In genomic region chr18:7133181-7133580, GRCh38 we compare ENCODE assay signal across 20 cellular contexts. TPM values are rescaled to one million over a fixed set of nuclear protein-coding genes. Genes with fewer than 3 reads are reported as not detected.
A peak's percentile ranks its signal among the peaks of the same experiment; 100 is the strongest.
DNase-seq lines count a peak whose midpoint lies in the region; ATAC-seq and TF ChIP-seq lines count a peak whose summit lies in the region.
"Had no signal": no experiment of that assay in that cellular context is flagged by ENCODE, and none has a peak within 500 bp of the region (broad histone marks: within the 10 kb centered on the region; RNA-seq: fewer than 3 reads in every experiment).

No MANE protein-coding gene starts in this region.

- no peaks in the 10 kb centered on the region for H3K36me3 ChIP-seq in osteoblast (ENCODE audit: insufficient read depth, low read length)
- H3K36me3 ChIP-seq: cardiac muscle cell had no signal

- TF ChIP-seq CTCF in fibroblast of pulmonary artery (IDR thresholded peaks at IDR 0.05; ENCODE audit: low read length, missing control alignments): no peak
- no peak for TF ChIP-seq CTCF in osteoblast (IDR thresholded peaks at IDR 0.05; ENCODE audit: extremely low read depth, low read depth, low read length)
- TF ChIP-seq CTCF in glutamatergic neuron (IDR thresholded peaks at IDR 0.05; ENCODE audit: partially characterized antibody, unreplicated experiment): no peak

- H3K36me3 Mint-ChIP-seq in glutamatergic neuron (ENCODE audit: unreplicated experiment): peaks cover 6% of the 10 kb centered on the region
- H3K36me3 Mint-ChIP-seq: CD4-positive, CD25-positive, alpha-beta regulatory T cell; natural killer cell had no signal

- DNase-seq in COLO829 (ENCODE audit: low spot score) (peak; percentile 66), SK-MEL-5 (ENCODE audit: low read depth, low spot score) (peak; percentile 47), fibroblast of pulmonary artery (ENCODE audit: low read depth) (peak; percentile 54), osteoblast (ENCODE audit: insufficient read length, low spot score, missing footprints) (no peak), glutamatergic neuron (no peak), RKO (ENCODE audit: low spot score) (no peak)
- DNase-seq: activated CD4-positive, alpha-beta T cell treated with anti-CD3 and anti-CD28 coated beads, Interleukin-2, amount 10 ng/mL, durations not matched to agents 7 days and 5 days; CD4-positive, CD25-positive, alpha-beta regulatory T cell; erythroblast; Kasumi-1; kidney; mammary epithelial cell; natural killer cell; NCI-H1417; posterior cingulate gyrus; Right ventricle myocardium superior had no signal

- H3K79me2 ChIP-seq in osteoblast (ENCODE audit: insufficient read depth, low read length): no peaks in the 10 kb centered on the region

- H3K4me2 ChIP-seq in osteoblast (ENCODE audit: insufficient read depth, low read length): no peak overlapping the region

- H3K27ac Mint-ChIP-seq in glutamatergic neuron (ENCODE audit: unreplicated experiment): no peak overlapping the region
- H3K27ac Mint-ChIP-seq: activated CD4-positive, alpha-beta T cell treated with anti-CD3 and anti-CD28 coated beads, Interleukin-2, amount 10 ng/mL, durations not matched to agents 7 days and 5 days; CD4-positive, CD25-positive, alpha-beta regulatory T cell; natural killer cell had no signal

- no peak overlapping the region for H3K4me3 ChIP-seq in fibroblast of pulmonary artery (replicated peaks; ENCODE audit: low read depth, low read length)
- H3K4me3 ChIP-seq in osteoblast (ENCODE audit: insufficient read depth, low read length): no peak overlapping the region
- H3K4me3 ChIP-seq: cardiac muscle cell had no signal

- ATAC-seq in GM21381 (IDR thresholded peaks at IDR 0.05; ENCODE audit: unreplicated experiment): no peak
- no peak for ATAC-seq in HG02642 (IDR thresholded peaks at IDR 0.05; ENCODE audit: poor library complexity, unreplicated experiment)
- ATAC-seq: natural killer cell had no signal

- H3K27me3 Mint-ChIP-seq in glutamatergic neuron (ENCODE audit: unreplicated experiment): peaks cover 4% of the 10 kb centered on the region
- H3K27me3 Mint-ChIP-seq: activated CD4-positive, alpha-beta T cell treated with anti-CD3 and anti-CD28 coated beads, Interleukin-2, amount 10 ng/mL, durations not matched to agents 7 days and 5 days; CD4-positive, CD25-positive, alpha-beta regulatory T cell had no signal

- in situ Hi-C loops in SK-MEL-5 (cut with HindIII; ENCODE audit: low pct_unique_long_range_greater_than_20kb, low sequenced_read_pairs): no loop called here

- no peaks in the 10 kb centered on the region for H4K20me1 ChIP-seq in osteoblast (ENCODE audit: insufficient read depth, low read length)

- peaks cover 4% of the 10 kb centered on the region for H3K9me3 Mint-ChIP-seq in glutamatergic neuron (ENCODE audit: unreplicated experiment)
- H3K9me3 Mint-ChIP-seq: activated CD4-positive, alpha-beta T cell treated with anti-CD3 and anti-CD28 coated beads, Interleukin-2, amount 10 ng/mL, durations not matched to agents 7 days and 5 days had no signal

- H3K4me1 ChIP-seq in osteoblast (ENCODE audit: insufficient read depth, low read length): no peaks in the 10 kb centered on the region

- peak overlapping the region; percentile 10 for H2AFZ ChIP-seq in osteoblast (ENCODE audit: low read length)

- H3K4me1 Mint-ChIP-seq in glutamatergic neuron (ENCODE audit: low read depth, unreplicated experiment): no peaks in the 10 kb centered on the region
- H3K4me1 Mint-ChIP-seq: activated CD4-positive, alpha-beta T cell treated with anti-CD3 and anti-CD28 coated beads, Interleukin-2, amount 10 ng/mL, durations not matched to agents 7 days and 5 days; CD4-positive, CD25-positive, alpha-beta regulatory T cell; natural killer cell had no signal

- peaks cover 2% of the 10 kb centered on the region for H3K27me3 ChIP-seq in osteoblast (ENCODE audit: insufficient read depth, low read length)
- H3K27me3 ChIP-seq: cardiac muscle cell had no signal

- no peak overlapping the region for H3K27ac ChIP-seq in osteoblast (ENCODE audit: low read depth, low read length)
- H3K27ac ChIP-seq: cardiac muscle cell had no signal

- H3K9me3 ChIP-seq in osteoblast (ENCODE audit: low read depth, low read length): no peaks in the 10 kb centered on the region

- no peak overlapping the region for H3K4me3 Mint-ChIP-seq in glutamatergic neuron (ENCODE audit: unreplicated experiment)
- H3K4me3 Mint-ChIP-seq: activated CD4-positive, alpha-beta T cell treated with anti-CD3 and anti-CD28 coated beads, Interleukin-2, amount 10 ng/mL, durations not matched to agents 7 days and 5 days; CD4-positive, CD25-positive, alpha-beta regulatory T cell; natural killer cell had no signal

RNA-seq across cellular contexts. Expression of gene LAMA1, which starts 15.6 kb away (rescaled TPM):
- 116 and 131 TPM in 2 replicates for total RNA-seq in SK-MEL-5 (2014; rRNA removed; shearing (Covaris generic))
- polyA plus RNA-seq in SK-MEL-5 (2015; cell fraction: cytosol; rRNA removed): 149 and 195 TPM in 2 replicates
- 323 and 397 TPM in 2 replicates for polyA plus RNA-seq in SK-MEL-5 (2015; cell fraction: nucleus; rRNA removed)
- total RNA-seq in osteoblast (8.3 and 11.2 TPM in 2 replicates), glutamatergic neuron (ENCODE audit: unreplicated experiment) (32.0 TPM)
- total RNA-seq: A673; activated CD4-positive, alpha-beta T cell treated with anti-CD3 and anti-CD28 coated beads, Interleukin-2, amount 10 ng/mL, durations not matched to agents 7 days and 5 days; CD4-positive, CD25-positive, alpha-beta regulatory T cell; natural killer cell had no signal
- polyA plus RNA-seq: CD4-positive, CD25-positive, alpha-beta regulatory T cell had no signal

Comparison
In these comparisons a context has a peak if more than half of its experiments do, and no peak if none do; other contexts are left out.
1. DNase-seq: peak in COLO829 (single experiment), SK-MEL-5 (single experiment) and fibroblast of pulmonary artery (single experiment); none in osteoblast (single experiment), glutamatergic neuron (single experiment) and RKO (single experiment).